ENCODE assay signal across 1 cellular context in the genomic region with DNA sequence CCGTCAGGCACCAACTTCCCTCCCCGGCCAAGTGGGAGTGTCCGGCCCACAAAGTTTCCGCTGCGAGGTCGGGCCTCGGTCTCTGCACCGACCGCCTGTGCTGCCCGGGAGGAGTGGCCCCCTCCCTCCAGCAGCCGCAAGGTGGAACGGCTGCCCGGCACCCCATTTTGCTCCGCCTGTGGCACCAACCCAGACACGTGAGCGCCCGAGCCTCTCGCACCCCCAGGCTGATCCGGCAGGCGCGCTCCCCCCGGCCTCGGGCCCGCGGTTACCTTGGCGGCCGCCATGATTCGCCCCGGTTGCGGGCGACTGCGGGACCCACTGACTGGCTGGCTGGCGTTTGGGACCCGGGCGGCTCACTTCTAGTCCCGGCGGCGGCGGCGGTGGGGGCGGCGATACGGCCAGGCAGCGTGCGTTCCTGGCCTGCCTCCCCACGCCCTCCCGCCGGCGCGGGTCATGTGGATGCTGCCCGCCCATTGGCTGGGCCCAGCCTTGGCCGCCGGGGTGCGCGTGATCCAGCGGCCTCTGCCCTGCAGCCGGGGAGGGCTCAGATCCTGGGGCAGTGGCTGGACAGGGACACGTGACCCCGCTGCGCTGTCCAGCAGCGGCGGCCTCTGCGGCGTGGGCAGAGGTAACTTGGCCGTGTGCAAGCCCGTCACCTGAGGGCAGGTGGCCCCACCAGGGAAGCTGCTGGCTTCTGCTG.
TF ChIP-seq lines count a peak whose summit lies in the region.

A gene with protein sequence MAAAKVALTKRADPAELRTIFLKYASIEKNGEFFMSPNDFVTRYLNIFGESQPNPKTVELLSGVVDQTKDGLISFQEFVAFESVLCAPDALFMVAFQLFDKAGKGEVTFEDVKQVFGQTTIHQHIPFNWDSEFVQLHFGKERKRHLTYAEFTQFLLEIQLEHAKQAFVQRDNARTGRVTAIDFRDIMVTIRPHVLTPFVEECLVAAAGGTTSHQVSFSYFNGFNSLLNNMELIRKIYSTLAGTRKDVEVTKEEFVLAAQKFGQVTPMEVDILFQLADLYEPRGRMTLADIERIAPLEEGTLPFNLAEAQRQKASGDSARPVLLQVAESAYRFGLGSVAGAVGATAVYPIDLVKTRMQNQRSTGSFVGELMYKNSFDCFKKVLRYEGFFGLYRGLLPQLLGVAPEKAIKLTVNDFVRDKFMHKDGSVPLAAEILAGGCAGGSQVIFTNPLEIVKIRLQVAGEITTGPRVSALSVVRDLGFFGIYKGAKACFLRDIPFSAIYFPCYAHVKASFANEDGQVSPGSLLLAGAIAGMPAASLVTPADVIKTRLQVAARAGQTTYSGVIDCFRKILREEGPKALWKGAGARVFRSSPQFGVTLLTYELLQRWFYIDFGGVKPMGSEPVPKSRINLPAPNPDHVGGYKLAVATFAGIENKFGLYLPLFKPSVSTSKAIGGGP (minus strand): TSS at position 429 of the 703 bp plus-strand sequence. CDS start 142 bp downstream, at position 287.

TF ChIP-seq in HepG2, 621 proteins besides CTCF, POLR2A, EP300 and RAD21 (continued from another document and continues in another):
- TF ChIP-seq, protein P1, sequence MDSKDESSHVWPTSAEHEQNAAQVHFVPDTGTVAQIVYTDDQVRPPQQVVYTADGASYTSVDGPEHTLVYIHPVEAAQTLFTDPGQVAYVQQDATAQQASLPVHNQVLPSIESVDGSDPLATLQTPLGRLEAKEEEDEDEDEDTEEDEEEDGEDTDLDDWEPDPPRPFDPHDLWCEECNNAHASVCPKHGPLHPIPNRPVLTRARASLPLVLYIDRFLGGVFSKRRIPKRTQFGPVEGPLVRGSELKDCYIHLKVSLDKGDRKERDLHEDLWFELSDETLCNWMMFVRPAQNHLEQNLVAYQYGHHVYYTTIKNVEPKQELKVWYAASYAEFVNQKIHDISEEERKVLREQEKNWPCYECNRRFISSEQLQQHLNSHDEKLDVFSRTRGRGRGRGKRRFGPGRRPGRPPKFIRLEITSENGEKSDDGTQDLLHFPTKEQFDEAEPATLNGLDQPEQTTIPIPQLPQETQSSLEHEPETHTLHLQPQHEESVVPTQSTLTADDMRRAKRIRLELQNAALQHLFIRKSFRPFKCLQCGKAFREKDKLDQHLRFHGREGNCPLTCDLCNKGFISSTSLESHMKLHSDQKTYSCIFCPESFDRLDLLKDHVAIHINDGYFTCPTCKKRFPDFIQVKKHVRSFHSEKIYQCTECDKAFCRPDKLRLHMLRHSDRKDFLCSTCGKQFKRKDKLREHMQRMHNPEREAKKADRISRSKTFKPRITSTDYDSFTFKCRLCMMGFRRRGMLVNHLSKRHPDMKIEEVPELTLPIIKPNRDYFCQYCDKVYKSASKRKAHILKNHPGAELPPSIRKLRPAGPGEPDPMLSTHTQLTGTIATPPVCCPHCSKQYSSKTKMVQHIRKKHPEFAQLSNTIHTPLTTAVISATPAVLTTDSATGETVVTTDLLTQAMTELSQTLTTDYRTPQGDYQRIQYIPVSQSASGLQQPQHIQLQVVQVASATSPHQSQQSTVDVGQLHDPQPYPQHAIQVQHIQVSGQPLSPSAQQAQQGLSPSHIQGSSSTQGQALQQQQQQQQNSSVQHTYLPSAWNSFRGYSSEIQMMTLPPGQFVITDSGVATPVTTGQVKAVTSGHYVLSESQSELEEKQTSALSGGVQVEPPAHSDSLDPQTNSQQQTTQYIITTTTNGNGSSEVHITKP (CRISPR knock-in tag; IDR thresholded peaks at IDR 0.05; ENCODE audit: low read depth), result peak; percentile 30; the same call in 1 of the 2 replicates
- TF ChIP-seq SNRNP70 (IDR thresholded peaks at IDR 0.05; ENCODE audit: low read depth, low read length) (0 out of 2 replicates have a peak, but pooled peaks have one; percentile 70), ZNF335 (CRISPR knock-in tag; IDR thresholded peaks at IDR 0.05) (no peak; the same call in 1 of the 2 replicates), ZNF326 (CRISPR knock-in tag; IDR thresholded peaks at IDR 0.05; ENCODE audit: borderline replicate concordance) (0 out of 2 replicates have a peak, but pooled peaks have one; percentile 11), MTF2 (CRISPR knock-in tag; IDR thresholded peaks at IDR 0.05; ENCODE audit: borderline replicate concordance) (peak; percentile 91), POLR2AphosphoS5 (IDR thresholded peaks at IDR 0.05; ENCODE audit: low read depth, low read length) (peak; percentile 19; the same call in 1 of the 2 replicates), ZNF615 (CRISPR knock-in tag; IDR thresholded peaks at IDR 0.05; ENCODE audit: borderline replicate concordance) (no peak), TBP (CRISPR knock-in tag; IDR thresholded peaks at IDR 0.05) (no peak), NRL (CRISPR knock-in tag; IDR thresholded peaks at IDR 0.05; ENCODE audit: borderline replicate concordance) (peak; percentile 87), JUN (CRISPR knock-in tag; IDR thresholded peaks at IDR 0.05) (peak; percentile 75; the same call in 1 of the 2 replicates), ZNF709 (CRISPR knock-in tag; IDR thresholded peaks at IDR 0.05) (peak; percentile 97; the same call in 1 of the 2 replicates), MEIS2 (CRISPR knock-in tag; IDR thresholded peaks at IDR 0.05) (peak; percentile 52), MYNN (CRISPR knock-in tag; IDR thresholded peaks at IDR 0.05; ENCODE audit: low read depth) (no peak), MEIS1 (CRISPR knock-in tag; IDR thresholded peaks at IDR 0.05; ENCODE audit: borderline replicate concordance) (peak; percentile 94), ZBTB42 (CRISPR knock-in tag; IDR thresholded peaks at IDR 0.05) (peak; percentile 95; the same call in 1 of the 2 replicates), ZNF263 (CRISPR knock-in tag; IDR thresholded peaks at IDR 0.05) (peak; percentile 52; the same call in 1 of the 2 replicates), SMC3 (IDR thresholded peaks at IDR 0.05; ENCODE audit: low read length) (no peak), ZSCAN30 (CRISPR knock-in tag; IDR thresholded peaks at IDR 0.05) (peak; percentile 71; the same call in 1 of the 2 replicates), STAG1 (CRISPR knock-in tag; IDR thresholded peaks at IDR 0.05) (peak; percentile 36), SP4 (CRISPR knock-in tag; IDR thresholded peaks at IDR 0.05) (peak; percentile 45; the same call in 1 of the 2 replicates)
- TF ChIP-seq, protein P2, sequence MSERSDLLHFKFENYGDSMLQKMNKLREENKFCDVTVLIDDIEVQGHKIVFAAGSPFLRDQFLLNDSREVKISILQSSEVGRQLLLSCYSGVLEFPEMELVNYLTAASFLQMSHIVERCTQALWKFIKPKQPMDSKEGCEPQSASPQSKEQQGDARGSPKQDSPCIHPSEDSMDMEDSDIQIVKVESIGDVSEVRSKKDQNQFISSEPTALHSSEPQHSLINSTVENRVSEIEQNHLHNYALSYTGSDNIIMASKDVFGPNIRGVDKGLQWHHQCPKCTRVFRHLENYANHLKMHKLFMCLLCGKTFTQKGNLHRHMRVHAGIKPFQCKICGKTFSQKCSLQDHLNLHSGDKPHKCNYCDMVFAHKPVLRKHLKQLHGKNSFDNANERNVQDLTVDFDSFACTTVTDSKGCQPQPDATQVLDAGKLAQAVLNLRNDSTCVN (CRISPR knock-in tag; IDR thresholded peaks at IDR 0.05; ENCODE audit: borderline replicate concordance), result peak; percentile 92
- TF ChIP-seq, protein P3, sequence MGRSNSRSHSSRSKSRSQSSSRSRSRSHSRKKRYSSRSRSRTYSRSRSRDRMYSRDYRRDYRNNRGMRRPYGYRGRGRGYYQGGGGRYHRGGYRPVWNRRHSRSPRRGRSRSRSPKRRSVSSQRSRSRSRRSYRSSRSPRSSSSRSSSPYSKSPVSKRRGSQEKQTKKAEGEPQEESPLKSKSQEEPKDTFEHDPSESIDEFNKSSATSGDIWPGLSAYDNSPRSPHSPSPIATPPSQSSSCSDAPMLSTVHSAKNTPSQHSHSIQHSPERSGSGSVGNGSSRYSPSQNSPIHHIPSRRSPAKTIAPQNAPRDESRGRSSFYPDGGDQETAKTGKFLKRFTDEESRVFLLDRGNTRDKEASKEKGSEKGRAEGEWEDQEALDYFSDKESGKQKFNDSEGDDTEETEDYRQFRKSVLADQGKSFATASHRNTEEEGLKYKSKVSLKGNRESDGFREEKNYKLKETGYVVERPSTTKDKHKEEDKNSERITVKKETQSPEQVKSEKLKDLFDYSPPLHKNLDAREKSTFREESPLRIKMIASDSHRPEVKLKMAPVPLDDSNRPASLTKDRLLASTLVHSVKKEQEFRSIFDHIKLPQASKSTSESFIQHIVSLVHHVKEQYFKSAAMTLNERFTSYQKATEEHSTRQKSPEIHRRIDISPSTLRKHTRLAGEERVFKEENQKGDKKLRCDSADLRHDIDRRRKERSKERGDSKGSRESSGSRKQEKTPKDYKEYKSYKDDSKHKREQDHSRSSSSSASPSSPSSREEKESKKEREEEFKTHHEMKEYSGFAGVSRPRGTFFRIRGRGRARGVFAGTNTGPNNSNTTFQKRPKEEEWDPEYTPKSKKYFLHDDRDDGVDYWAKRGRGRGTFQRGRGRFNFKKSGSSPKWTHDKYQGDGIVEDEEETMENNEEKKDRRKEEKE (IDR thresholded peaks at IDR 0.05), result no peak
- TF ChIP-seq, protein P4, sequence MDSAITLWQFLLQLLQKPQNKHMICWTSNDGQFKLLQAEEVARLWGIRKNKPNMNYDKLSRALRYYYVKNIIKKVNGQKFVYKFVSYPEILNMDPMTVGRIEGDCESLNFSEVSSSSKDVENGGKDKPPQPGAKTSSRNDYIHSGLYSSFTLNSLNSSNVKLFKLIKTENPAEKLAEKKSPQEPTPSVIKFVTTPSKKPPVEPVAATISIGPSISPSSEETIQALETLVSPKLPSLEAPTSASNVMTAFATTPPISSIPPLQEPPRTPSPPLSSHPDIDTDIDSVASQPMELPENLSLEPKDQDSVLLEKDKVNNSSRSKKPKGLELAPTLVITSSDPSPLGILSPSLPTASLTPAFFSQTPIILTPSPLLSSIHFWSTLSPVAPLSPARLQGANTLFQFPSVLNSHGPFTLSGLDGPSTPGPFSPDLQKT (CRISPR knock-in tag; IDR thresholded peaks at IDR 0.05; ENCODE audit: borderline replicate concordance), result peak; percentile 43; the same call in 1 of the 2 replicates
- TF ChIP-seq, protein P5, sequence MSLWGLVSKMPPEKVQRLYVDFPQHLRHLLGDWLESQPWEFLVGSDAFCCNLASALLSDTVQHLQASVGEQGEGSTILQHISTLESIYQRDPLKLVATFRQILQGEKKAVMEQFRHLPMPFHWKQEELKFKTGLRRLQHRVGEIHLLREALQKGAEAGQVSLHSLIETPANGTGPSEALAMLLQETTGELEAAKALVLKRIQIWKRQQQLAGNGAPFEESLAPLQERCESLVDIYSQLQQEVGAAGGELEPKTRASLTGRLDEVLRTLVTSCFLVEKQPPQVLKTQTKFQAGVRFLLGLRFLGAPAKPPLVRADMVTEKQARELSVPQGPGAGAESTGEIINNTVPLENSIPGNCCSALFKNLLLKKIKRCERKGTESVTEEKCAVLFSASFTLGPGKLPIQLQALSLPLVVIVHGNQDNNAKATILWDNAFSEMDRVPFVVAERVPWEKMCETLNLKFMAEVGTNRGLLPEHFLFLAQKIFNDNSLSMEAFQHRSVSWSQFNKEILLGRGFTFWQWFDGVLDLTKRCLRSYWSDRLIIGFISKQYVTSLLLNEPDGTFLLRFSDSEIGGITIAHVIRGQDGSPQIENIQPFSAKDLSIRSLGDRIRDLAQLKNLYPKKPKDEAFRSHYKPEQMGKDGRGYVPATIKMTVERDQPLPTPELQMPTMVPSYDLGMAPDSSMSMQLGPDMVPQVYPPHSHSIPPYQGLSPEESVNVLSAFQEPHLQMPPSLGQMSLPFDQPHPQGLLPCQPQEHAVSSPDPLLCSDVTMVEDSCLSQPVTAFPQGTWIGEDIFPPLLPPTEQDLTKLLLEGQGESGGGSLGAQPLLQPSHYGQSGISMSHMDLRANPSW (CRISPR knock-in tag; IDR thresholded peaks at IDR 0.05; ENCODE audit: borderline replicate concordance), result no peak; the same call in 1 of the 2 replicates
- TF ChIP-seq, protein P6, sequence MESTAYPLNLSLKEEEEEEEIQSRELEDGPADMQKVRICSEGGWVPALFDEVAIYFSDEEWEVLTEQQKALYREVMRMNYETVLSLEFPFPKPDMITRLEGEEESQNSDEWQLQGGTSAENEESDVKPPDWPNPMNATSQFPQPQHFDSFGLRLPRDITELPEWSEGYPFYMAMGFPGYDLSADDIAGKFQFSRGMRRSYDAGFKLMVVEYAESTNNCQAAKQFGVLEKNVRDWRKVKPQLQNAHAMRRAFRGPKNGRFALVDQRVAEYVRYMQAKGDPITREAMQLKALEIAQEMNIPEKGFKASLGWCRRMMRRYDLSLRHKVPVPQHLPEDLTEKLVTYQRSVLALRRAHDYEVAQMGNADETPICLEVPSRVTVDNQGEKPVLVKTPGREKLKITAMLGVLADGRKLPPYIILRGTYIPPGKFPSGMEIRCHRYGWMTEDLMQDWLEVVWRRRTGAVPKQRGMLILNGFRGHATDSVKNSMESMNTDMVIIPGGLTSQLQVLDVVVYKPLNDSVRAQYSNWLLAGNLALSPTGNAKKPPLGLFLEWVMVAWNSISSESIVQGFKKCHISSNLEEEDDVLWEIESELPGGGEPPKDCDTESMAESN (CRISPR knock-in tag; conservative IDR thresholded peaks at IDR 0.05), result peak; percentile 98; the same call in 1 of the 2 replicates
- TF ChIP-seq, protein P7, sequence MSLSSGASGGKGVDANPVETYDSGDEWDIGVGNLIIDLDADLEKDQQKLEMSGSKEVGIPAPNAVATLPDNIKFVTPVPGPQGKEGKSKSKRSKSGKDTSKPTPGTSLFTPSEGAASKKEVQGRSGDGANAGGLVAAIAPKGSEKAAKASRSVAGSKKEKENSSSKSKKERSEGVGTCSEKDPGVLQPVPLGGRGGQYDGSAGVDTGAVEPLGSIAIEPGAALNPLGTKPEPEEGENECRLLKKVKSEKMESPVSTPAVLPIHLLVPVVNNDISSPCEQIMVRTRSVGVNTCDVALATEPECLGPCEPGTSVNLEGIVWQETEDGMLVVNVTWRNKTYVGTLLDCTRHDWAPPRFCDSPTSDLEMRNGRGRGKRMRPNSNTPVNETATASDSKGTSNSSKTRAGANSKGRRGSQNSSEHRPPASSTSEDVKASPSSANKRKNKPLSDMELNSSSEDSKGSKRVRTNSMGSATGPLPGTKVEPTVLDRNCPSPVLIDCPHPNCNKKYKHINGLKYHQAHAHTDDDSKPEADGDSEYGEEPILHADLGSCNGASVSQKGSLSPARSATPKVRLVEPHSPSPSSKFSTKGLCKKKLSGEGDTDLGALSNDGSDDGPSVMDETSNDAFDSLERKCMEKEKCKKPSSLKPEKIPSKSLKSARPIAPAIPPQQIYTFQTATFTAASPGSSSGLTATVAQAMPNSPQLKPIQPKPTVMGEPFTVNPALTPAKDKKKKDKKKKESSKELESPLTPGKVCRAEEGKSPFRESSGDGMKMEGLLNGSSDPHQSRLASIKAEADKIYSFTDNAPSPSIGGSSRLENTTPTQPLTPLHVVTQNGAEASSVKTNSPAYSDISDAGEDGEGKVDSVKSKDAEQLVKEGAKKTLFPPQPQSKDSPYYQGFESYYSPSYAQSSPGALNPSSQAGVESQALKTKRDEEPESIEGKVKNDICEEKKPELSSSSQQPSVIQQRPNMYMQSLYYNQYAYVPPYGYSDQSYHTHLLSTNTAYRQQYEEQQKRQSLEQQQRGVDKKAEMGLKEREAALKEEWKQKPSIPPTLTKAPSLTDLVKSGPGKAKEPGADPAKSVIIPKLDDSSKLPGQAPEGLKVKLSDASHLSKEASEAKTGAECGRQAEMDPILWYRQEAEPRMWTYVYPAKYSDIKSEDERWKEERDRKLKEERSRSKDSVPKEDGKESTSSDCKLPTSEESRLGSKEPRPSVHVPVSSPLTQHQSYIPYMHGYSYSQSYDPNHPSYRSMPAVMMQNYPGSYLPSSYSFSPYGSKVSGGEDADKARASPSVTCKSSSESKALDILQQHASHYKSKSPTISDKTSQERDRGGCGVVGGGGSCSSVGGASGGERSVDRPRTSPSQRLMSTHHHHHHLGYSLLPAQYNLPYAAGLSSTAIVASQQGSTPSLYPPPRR (CRISPR knock-in tag; IDR thresholded peaks at IDR 0.05; ENCODE audit: borderline replicate concordance), result peak; percentile 93
- TF ChIP-seq, protein P8, sequence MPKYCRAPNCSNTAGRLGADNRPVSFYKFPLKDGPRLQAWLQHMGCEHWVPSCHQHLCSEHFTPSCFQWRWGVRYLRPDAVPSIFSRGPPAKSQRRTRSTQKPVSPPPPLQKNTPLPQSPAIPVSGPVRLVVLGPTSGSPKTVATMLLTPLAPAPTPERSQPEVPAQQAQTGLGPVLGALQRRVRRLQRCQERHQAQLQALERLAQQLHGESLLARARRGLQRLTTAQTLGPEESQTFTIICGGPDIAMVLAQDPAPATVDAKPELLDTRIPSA (CRISPR knock-in tag; IDR thresholded peaks at IDR 0.05; ENCODE audit: borderline replicate concordance), result peak; percentile 70; the same call in 1 of the 2 replicates
